8 cellular contexts compared by ENCODE assay signal in genomic region chr2:176554107-176555048, GRCh38.
DNase-seq lines count a peak whose midpoint lies in the region; ATAC-seq lines count a peak whose summit lies in the region.

No MANE protein-coding gene starts in this region.

- no peaks in the 10 kb centered on the region for H3K9me3 Mint-ChIP-seq in stimulated activated naive CD8-positive, alpha-beta T cell treated with anti-CD3 and anti-CD28 coated beads, Interleukin-15, amount 100 ng/mL, for 72 hours

- H3K27ac Mint-ChIP-seq in stimulated activated naive CD8-positive, alpha-beta T cell treated with anti-CD3 and anti-CD28 coated beads, Interleukin-15, amount 100 ng/mL, for 72 hours: peak overlapping the region; percentile 53 to 75

- peak overlapping the region; percentile 79 to 93 for H3K4me3 Mint-ChIP-seq in stimulated activated naive CD8-positive, alpha-beta T cell treated with anti-CD3 and anti-CD28 coated beads, Interleukin-15, amount 100 ng/mL, for 72 hours

- H3K4me3 ChIP-seq in HAP-1 (peak overlapping the region; percentile 14), endocrine pancreas (ENCODE audit: control insufficient read depth, insufficient read depth, low read length) (peak overlapping the region; percentile 84)

- H3K4me1 Mint-ChIP-seq in stimulated activated naive CD8-positive, alpha-beta T cell treated with anti-CD3 and anti-CD28 coated beads, Interleukin-15, amount 100 ng/mL, for 72 hours: peaks cover 13% of the 10 kb centered on the region

- in situ Hi-C loops in HAP-1 (cut with MboI; ENCODE audit: low sequenced_read_pairs): loop anchor here (10.0 kb wide), 1 partner anchor 430 kb away; the partner anchor contains the start of genes HOXD8 and HOXD9

- H3K36me3 ChIP-seq in HAP-1 (replicated peaks): no peaks in the 10 kb centered on the region
- no peaks in the 10 kb centered on the region for H3K36me3 ChIP-seq in endocrine pancreas (ENCODE audit: control insufficient read depth, insufficient read depth, low read length)

- H3K27me3 Mint-ChIP-seq in stimulated activated naive CD8-positive, alpha-beta T cell treated with anti-CD3 and anti-CD28 coated beads, Interleukin-15, amount 100 ng/mL, for 72 hours: peaks cover 41% of the 10 kb centered on the region

- DNase-seq in COLO668 (lab: John Stamatoyannopoulos, UW; ENCODE audit: unreplicated experiment): peak; percentile 41
- peak; percentile 38 to 48 for DNase-seq in HAP-1 (ENCODE audit: low spot score in 2 of 2)
- peak; percentile 85 for DNase-seq in NCI-H2171 treated with DMSO at 0.1 percent for 48 hours (lab: John Stamatoyannopoulos, UW)
- DNase-seq in activated CD4-positive, alpha-beta T cell treated with anti-CD3 and anti-CD28 coated beads, Interleukin-2, amount 50 U/mL, for 4 hours: peak; percentile 2 to 17
- peak; percentile 85 for DNase-seq in medulla oblongata (ENCODE audit: extremely low spot score)
- peak; percentile 19 to 36 for DNase-seq in stimulated activated naive CD8-positive, alpha-beta T cell treated with anti-CD3 and anti-CD28 coated beads, Interleukin-15, amount 100 ng/mL, for 72 hours

- H3K27me3 ChIP-seq in HAP-1 (ENCODE audit: low read depth) (peaks cover 45% of the 10 kb centered on the region), endocrine pancreas (ENCODE audit: control insufficient read depth, insufficient read depth, low read length) (peaks cover 5% of the 10 kb centered on the region)

- peak overlapping the region; percentile 48 for H3K9ac ChIP-seq in endocrine pancreas (ENCODE audit: control insufficient read depth, insufficient read depth, low read length)

- H3K9me3 ChIP-seq in HAP-1 (no peaks in the 10 kb centered on the region), endocrine pancreas (ENCODE audit: control insufficient read depth, low read length) (no peaks in the 10 kb centered on the region)

- ATAC-seq in stimulated activated naive CD8-positive, alpha-beta T cell treated with anti-CD3 and anti-CD28 coated beads, Interleukin-15, amount 100 ng/mL, for 72 hours: peak; percentile 57
- ATAC-seq in GM18870 (IDR thresholded peaks at IDR 0.05; ENCODE audit: unreplicated experiment): no peak

- H3K4me1 ChIP-seq in HAP-1 (peaks cover 4% of the 10 kb centered on the region; the same call in 1 of the 2 replicates), endocrine pancreas (ENCODE audit: control insufficient read depth, insufficient read depth, low read length) (no peaks in the 10 kb centered on the region)

Comparison
In these comparisons a context has a peak if more than half of its experiments do, and no peak if none do; other contexts are left out.
1. DNase-seq: peak in every context shown above with its lines; median percentile 85 in NCI-H2171 treated with DMSO at 0.1 percent for 48 hours; 85 in medulla oblongata; 43 in HAP-1; 41 in COLO668; 28 in stimulated activated naive CD8-positive, alpha-beta T cell treated with anti-CD3 and anti-CD28 coated beads, Interleukin-15, amount 100 ng/mL, for 72 hours; 10 in activated CD4-positive, alpha-beta T cell treated with anti-CD3 and anti-CD28 coated beads, Interleukin-2, amount 50 U/mL, for 4 hours.